ENCODE assay signal across 22 cellular contexts in the genomic region with DNA sequence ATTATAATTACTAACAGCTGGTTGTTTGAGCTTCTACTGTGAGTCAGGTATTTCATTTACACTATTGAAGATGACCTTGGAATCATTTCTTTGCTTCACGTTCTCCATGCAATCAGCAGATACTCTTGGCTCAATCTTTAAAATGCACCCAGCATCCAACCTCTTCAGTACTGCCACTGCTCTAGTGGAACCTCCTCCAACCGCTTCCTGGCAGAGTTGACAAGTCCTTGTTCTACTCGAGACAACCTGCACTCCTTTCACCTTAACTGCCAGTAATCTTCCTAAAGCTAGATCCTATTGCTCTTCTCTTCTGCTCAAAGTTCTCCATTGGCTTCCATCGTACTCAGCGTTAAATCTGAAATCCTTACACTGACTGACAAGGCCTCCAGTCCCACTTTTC.
"Had no signal": no experiment of that assay in that cellular context is flagged by ENCODE, and none has a peak within 500 bp of the region (broad histone marks: within the 10 kb centered on the region; RNA-seq: fewer than 3 reads in every experiment).

No MANE protein-coding gene starts in this region.

- H3K27ac ChIP-seq: colonic mucosa, epithelial cell of prostate, esophagus squamous epithelium, gastrocnemius medialis, heart right ventricle, left lung, lower lobe of right lung had no signal

- ATAC-seq: effector memory CD8-positive, alpha-beta T cell; esophagus mucosa; gastrocnemius medialis; heart right ventricle; left cardiac atrium; left lung; left ventricle myocardium superior; lower lobe of right lung; mucosa of descending colon had no signal

- H3K27me3 ChIP-seq: colonic mucosa, esophagus squamous epithelium, gastrocnemius medialis, heart right ventricle, left lung had no signal

- H3K4me3 ChIP-seq: colonic mucosa, esophagus squamous epithelium, gastrocnemius medialis, heart right ventricle, left lung, lower lobe of right lung, mucosa of descending colon had no signal

- H3K36me3 ChIP-seq: colonic mucosa, esophagus squamous epithelium, gastrocnemius medialis, heart right ventricle, left lung, lower lobe of right lung had no signal

- DNase-seq: colonic mucosa; cortex of kidney; effector CD8-positive, alpha-beta T cell; effector memory CD8-positive, alpha-beta T cell; endodermal cell; erythroblast; esophagus squamous epithelium; foreskin fibroblast; foreskin melanocyte; gastrocnemius medialis; glutamatergic neuron; head of caudate nucleus; heart right ventricle; hippocampal formation; left cardiac atrium; left lung; left ventricle myocardium superior; lower lobe of right lung; mesenchymal stem cell; mucosa of descending colon had no signal

- H3K9me3 ChIP-seq: colonic mucosa, esophagus squamous epithelium, gastrocnemius medialis, heart right ventricle, left lung, lower lobe of right lung, mucosa of descending colon had no signal

- H3K4me1 ChIP-seq: colonic mucosa, esophagus squamous epithelium, gastrocnemius medialis, heart right ventricle, left lung, lower lobe of right lung had no signal
